ENCODE assay signal across 27 cellular contexts in genomic region chr13:85500716-85501256, GRCh38.
"Had no signal": no experiment of that assay in that cellular context is flagged by ENCODE, and none has a peak within 500 bp of the region (broad histone marks: within the 10 kb centered on the region; RNA-seq: fewer than 3 reads in every experiment).

No MANE protein-coding gene starts in this region.

- ATAC-seq: activated CD8-positive, alpha-beta T cell treated with anti-CD3 and anti-CD28 coated beads for 36 hours; activated naive CD4-positive, alpha-beta T cell treated with anti-CD3 and anti-CD28 coated beads, Interleukin-2, amount 50 U/mL, for 72 hours; activated T-cell treated with anti-CD3 and anti-CD28 coated beads, Interleukin-2, amount 50 U/mL, for 4 hours; left cardiac atrium; left ventricle myocardium superior; psoas muscle; stimulated activated memory B cell treated with anti-CD40 and anti-IgM and Interleukin-4, amounts not matched to agents 10 μg/mL and 1 μg/mL and 100 μg/mL, for 72 hours; upper lobe of right lung had no signal

- H3K27me3 Mint-ChIP-seq: activated CD4-positive, alpha-beta T cell treated with anti-CD3 and anti-CD28 coated beads, Interleukin-2, amount 10 ng/mL, durations not matched to agents 7 days and 5 days; activated CD8-positive, alpha-beta T cell treated with anti-CD3 and anti-CD28 coated beads for 36 hours; naive B cell; stimulated activated memory B cell treated with anti-CD40 and anti-IgM and Interleukin-4, amounts not matched to agents 10 μg/mL and 1 μg/mL and 100 μg/mL, for 72 hours had no signal

- FAIRE-seq: small intestine had no signal

- H3K4me1 Mint-ChIP-seq: activated CD4-positive, alpha-beta T cell treated with anti-CD3 and anti-CD28 coated beads, Interleukin-2, amount 10 ng/mL, durations not matched to agents 7 days and 5 days; naive B cell; nephron progenitor cell; stimulated activated memory B cell treated with anti-CD40 and anti-IgM and Interleukin-4, amounts not matched to agents 10 μg/mL and 1 μg/mL and 100 μg/mL, for 72 hours had no signal

- H3K4me3 ChIP-seq: colonic mucosa, psoas muscle, sigmoid colon, stomach, thyroid gland, upper lobe of right lung had no signal

- H3K9me3 Mint-ChIP-seq: activated CD4-positive, alpha-beta T cell treated with anti-CD3 and anti-CD28 coated beads, Interleukin-2, amount 10 ng/mL, durations not matched to agents 7 days and 5 days; stimulated activated memory B cell treated with anti-CD40 and anti-IgM and Interleukin-4, amounts not matched to agents 10 μg/mL and 1 μg/mL and 100 μg/mL, for 72 hours had no signal

- DNase-seq: activated CD4-positive, alpha-beta T cell treated with anti-CD3 and anti-CD28 coated beads for 1 hour; activated CD4-positive, alpha-beta T cell treated with anti-CD3 and anti-CD28 coated beads, Interleukin-2, amount 10 ng/mL, durations not matched to agents 7 days and 5 days; activated CD8-positive, alpha-beta T cell treated with anti-CD3 and anti-CD28 coated beads for 36 hours; activated naive CD4-positive, alpha-beta T cell; activated T-cell treated with anti-CD3 and anti-CD28 coated beads, Interleukin-2, amount 50 U/mL, for 4 hours; cerebellar nuclear complex; colonic mucosa; effector CD8-positive, alpha-beta T cell; foreskin melanocyte; left cardiac atrium; left ventricle myocardium superior; naive B cell; nephron progenitor cell; psoas muscle; sigmoid colon; small intestine; stimulated activated CD4-positive, alpha-beta T cell treated with anti-CD3 and anti-CD28 coated beads, Interleukin-1b, Interleukin-23, amount 100 ng/mL, for 48 hours; stimulated activated CD4-positive, alpha-beta T cell treated with anti-CD3 and anti-CD28 coated beads, Interleukin-4, amount 100 ng/mL, for 4 hours; stimulated activated CD8-positive, alpha-beta memory T cell treated with anti-CD3 and anti-CD28 coated beads, Interleukin-4, amount 100 ng/mL, for 48 hours; stomach; T-helper 2 cell; thyroid gland; upper lobe of right lung had no signal

- H3K27ac Mint-ChIP-seq: activated CD4-positive, alpha-beta T cell treated with anti-CD3 and anti-CD28 coated beads, Interleukin-2, amount 10 ng/mL, durations not matched to agents 7 days and 5 days; activated CD8-positive, alpha-beta T cell treated with anti-CD3 and anti-CD28 coated beads for 36 hours; activated naive CD4-positive, alpha-beta T cell treated with anti-CD3 and anti-CD28 coated beads, Interleukin-2, amount 50 U/mL, for 72 hours; mesothelial cell of epicardium; naive B cell; nephron progenitor cell; stimulated activated memory B cell treated with anti-CD40 and anti-IgM and Interleukin-4, amounts not matched to agents 10 μg/mL and 1 μg/mL and 100 μg/mL, for 72 hours had no signal

- H3K36me3 ChIP-seq: colonic mucosa, sigmoid colon, stomach, thyroid gland, upper lobe of right lung had no signal

- H3K4me3 Mint-ChIP-seq: activated CD4-positive, alpha-beta T cell treated with anti-CD3 and anti-CD28 coated beads, Interleukin-2, amount 10 ng/mL, durations not matched to agents 7 days and 5 days; activated CD8-positive, alpha-beta T cell treated with anti-CD3 and anti-CD28 coated beads for 36 hours; activated T-cell treated with anti-CD3 and anti-CD28 coated beads, Interleukin-2, amount 50 U/mL, for 4 hours; mesothelial cell of epicardium; naive B cell; nephron progenitor cell; stimulated activated memory B cell treated with anti-CD40 and anti-IgM and Interleukin-4, amounts not matched to agents 10 μg/mL and 1 μg/mL and 100 μg/mL, for 72 hours had no signal

- H3K36me3 Mint-ChIP-seq: activated naive CD4-positive, alpha-beta T cell treated with anti-CD3 and anti-CD28 coated beads, Interleukin-2, amount 50 U/mL, for 72 hours; mesothelial cell of epicardium; naive B cell; stimulated activated memory B cell treated with anti-CD40 and anti-IgM and Interleukin-4, amounts not matched to agents 10 μg/mL and 1 μg/mL and 100 μg/mL, for 72 hours had no signal

- H3K9ac ChIP-seq: parathyroid adenoma had no signal

- H3K27ac ChIP-seq: colonic mucosa, parathyroid adenoma, psoas muscle, sigmoid colon, stomach, thyroid gland, upper lobe of right lung had no signal

- H3K9me3 ChIP-seq: colonic mucosa, psoas muscle, stomach, thyroid gland, upper lobe of right lung had no signal

- H3K4me1 ChIP-seq: colonic mucosa, parathyroid adenoma, psoas muscle, stomach, thyroid gland, upper lobe of right lung had no signal

- H2AFZ ChIP-seq: parathyroid adenoma had no signal

- H3K27me3 ChIP-seq: colonic mucosa, sigmoid colon, stomach, thyroid gland, upper lobe of right lung had no signal

- H3K79me2 ChIP-seq: parathyroid adenoma had no signal
